ENCODE assay signal across 21 cellular contexts in genomic region chr5:91500758-91501157, GRCh38.
DNase-seq lines count a peak whose midpoint lies in the region; ATAC-seq, FAIRE-seq and TF ChIP-seq lines count a peak whose summit lies in the region.
"Had no signal": no experiment of that assay in that cellular context is flagged by ENCODE, and none has a peak within 500 bp of the region (broad histone marks: within the 10 kb centered on the region; RNA-seq: fewer than 3 reads in every experiment).

No MANE protein-coding gene starts in this region.

- TF ChIP-seq EP300 in HepG2 (IDR thresholded peaks at IDR 0.05; ENCODE audit: low read depth in 2 of 2, low read length in 2 of 2) = no peak
- no peak for TF ChIP-seq EP300 in HepG2 (CRISPR knock-in tag; IDR thresholded peaks at IDR 0.05; ENCODE audit: borderline replicate concordance)

- no peak for DNase-seq in HepG2 (ENCODE audit: low spot score)
- no peak for DNase-seq in SK-N-MC (ENCODE audit: low read depth, low spot score)
- no peak for DNase-seq in right lobe of liver
- DNase-seq: 8988T; ACHN; BE2C; CD4-positive, alpha-beta T cell; CD8-positive, alpha-beta memory T cell; DMS79; EL; GF-D8; GOT3; HCEC 1CT had no signal

- no peaks in the 10 kb centered on the region for H3K79me2 ChIP-seq in HepG2 (ENCODE audit: insufficient read depth, low read length)

- no peaks in the 10 kb centered on the region; the same call in 1 of the 2 replicates for H4K20me1 ChIP-seq in HepG2 (ENCODE audit: insufficient read depth, low read length)
- H4K20me1 ChIP-seq: BLaER1 treated with 17β-estradiol and CSF1 and Interleukin-3, amounts not matched to agents 10 nM and 100 nM had no signal

- H2AFZ ChIP-seq in HepG2 (ENCODE audit: low read length) = no peak overlapping the region

- CTCF ChIA-PET in HepG2 (lab: Yijun Ruan, JAX; ENCODE audit: low intra/inter-chr PET ratio, low total read pairs) = interaction anchor here (0.6 kb wide), 1 partner anchor 722 kb away, joined by 3 read pairs; no protein-coding TSS in a partner anchor

- intact Hi-C loops in HepG2 (cut with micrococcal nuclease; ENCODE audit: unreplicated experiment) = no loop called here
- intact Hi-C loops in right lobe of liver (cut with DNase I) = no loop called here

- POLR2A ChIA-PET in HepG2 (lab: Yijun Ruan, JAX) = no interaction called here

- H3K4me2 ChIP-seq in HepG2 (ENCODE audit: low read depth, low read length) = no peak overlapping the region
- H3K4me2 ChIP-seq: A549; BLaER1 treated with 17β-estradiol and CSF1 and Interleukin-3, amounts not matched to agents 10 nM and 100 nM had no signal

- in situ Hi-C loops in HepG2 (cut with HindIII; ENCODE audit: extremely low pct_ligation_motif_present, low pct_unique_long_range_greater_than_20kb) = no loop called here

- H3K4me3 ChIP-seq in liver (ENCODE audit: low read depth in 1 of 3, low read length in 3 of 3) (no peak overlapping the region), HepG2 (replicated peaks in 1 of 3; ENCODE audit: insufficient read depth in 1 of 3, low read depth in 2 of 3, low read length in 3 of 3) (no peak overlapping the region), SK-N-MC (peak overlapping the region; percentile 27), right lobe of liver (no peak overlapping the region)
- H3K4me3 ChIP-seq: A549; BLaER1 treated with 17β-estradiol and CSF1 and Interleukin-3, amounts not matched to agents 10 nM and 100 nM had no signal

- H3K27ac ChIP-seq in liver (ENCODE audit: low read depth in 1 of 2, low read length in 2 of 2) (no peak overlapping the region), HepG2 (ENCODE audit: extremely low read length, insufficient read depth, low read length) (no peak overlapping the region), SK-N-MC (peak overlapping the region; percentile 79), right lobe of liver (no peak overlapping the region)
- H3K27ac ChIP-seq: A549; BLaER1 treated with 17β-estradiol and CSF1 and Interleukin-3, amounts not matched to agents 10 nM and 100 nM had no signal

- FAIRE-seq in HepG2 (lab: Jason Lieb, UNC) = no peak
- FAIRE-seq: A549, GM12891, GM18507, H54 had no signal

- H3K27me3 ChIP-seq in liver (ENCODE audit: control insufficient read depth in 4 of 4, insufficient read depth in 4 of 4, low read length in 3 of 4) (no peaks in the 10 kb centered on the region), HepG2 (ENCODE audit: control insufficient read depth in 1 of 2, insufficient read depth in 2 of 2, low read length in 2 of 2) (no peaks in the 10 kb centered on the region), right lobe of liver (no peaks in the 10 kb centered on the region)
- H3K27me3 ChIP-seq: BE2C; BLaER1 treated with 17β-estradiol and CSF1 and Interleukin-3, amounts not matched to agents 10 nM and 100 nM had no signal

- 69% methylated on average over 3 of the region's 3 CpGs for WGBS in liver
- 3% methylated on average over 3 of the region's 3 CpGs for WGBS in HepG2 (ENCODE audit: low lambda C conversion rate)
- 47% methylated on average over 3 of the region's 3 CpGs for WGBS in right lobe of liver (ENCODE audit: insufficient coverage, low coverage, low lambda C conversion rate, missing lambda C conversion rate)

- TF ChIP-seq POLR2A in HepG2 (IDR thresholded peaks at IDR 0.05; ENCODE audit: insufficient read depth in 1 of 2, low read depth in 2 of 2, low read length in 2 of 2) (no peak), right lobe of liver (IDR thresholded peaks at IDR 0.05) (no peak)

- H3K9me3 ChIP-seq in liver (ENCODE audit: control insufficient read depth in 4 of 4, low read length in 3 of 4) = no peaks in the 10 kb centered on the region
- no peaks in the 10 kb centered on the region for H3K9me3 ChIP-seq in HepG2 (ENCODE audit: low read length)
- no peaks in the 10 kb centered on the region for H3K9me3 ChIP-seq in SK-N-MC (ENCODE audit: low read depth, low read length)
- no peaks in the 10 kb centered on the region for H3K9me3 ChIP-seq in right lobe of liver
- H3K9me3 ChIP-seq: A549; BE2C; BLaER1 treated with 17β-estradiol and CSF1 and Interleukin-3, amounts not matched to agents 10 nM and 100 nM had no signal

- TF ChIP-seq RAD21 in liver (IDR thresholded peaks at IDR 0.05) = no peak
- TF ChIP-seq RAD21 in HepG2 (CRISPR knock-in tag; IDR thresholded peaks at IDR 0.05) = no peak

- H3K36me3 ChIP-seq in liver (ENCODE audit: control insufficient read depth in 4 of 4, insufficient read depth in 3 of 4, low read depth in 1 of 4, low read length in 3 of 4) = no peaks in the 10 kb centered on the region
- H3K36me3 ChIP-seq in HepG2 (replicated peaks in 1 of 2; ENCODE audit: control insufficient read depth in 1 of 2, insufficient read depth in 2 of 2, low read length in 2 of 2) = no peaks in the 10 kb centered on the region
- no peaks in the 10 kb centered on the region for H3K36me3 ChIP-seq in SK-N-MC (ENCODE audit: insufficient read depth, low read length)
- H3K36me3 ChIP-seq in right lobe of liver = no peaks in the 10 kb centered on the region
- H3K36me3 ChIP-seq: BE2C; BLaER1 treated with 17β-estradiol and CSF1 and Interleukin-3, amounts not matched to agents 10 nM and 100 nM had no signal

- H3K4me1 ChIP-seq in liver (ENCODE audit: control insufficient read depth in 4 of 4, insufficient read depth in 4 of 4, low read length in 3 of 4) (no peaks in the 10 kb centered on the region), HepG2 (ENCODE audit: insufficient read depth, low read length) (no peaks in the 10 kb centered on the region), right lobe of liver (no peaks in the 10 kb centered on the region)
- H3K4me1 ChIP-seq: A549; BE2C; BLaER1 treated with 17β-estradiol and CSF1 and Interleukin-3, amounts not matched to agents 10 nM and 100 nM had no signal

- no TSS peak for BruUV-seq in HepG2 (replicated peaks; lab: Mats Ljungman, UMichigan)

- H3K9ac ChIP-seq in liver (ENCODE audit: low read depth in 1 of 2, low read length in 2 of 2) (no peak overlapping the region), HepG2 (ENCODE audit: insufficient read depth, low read depth, low read length) (no peak overlapping the region), SK-N-MC (ENCODE audit: insufficient read length) (peak overlapping the region; percentile 2)
- H3K9ac ChIP-seq: BLaER1 treated with 17β-estradiol and CSF1 and Interleukin-3, amounts not matched to agents 10 nM and 100 nM had no signal

- TF ChIP-seq CTCF in liver (IDR thresholded peaks at IDR 0.05; ENCODE audit: low read depth, low read length, missing input control) (no peak), HepG2 (CRISPR knock-in tag; IDR thresholded peaks at IDR 0.05) (no peak), right lobe of liver (IDR thresholded peaks at IDR 0.05) (no peak)

- ATAC-seq in HepG2 = no peak
- peak in 3 of 4 donors; percentile 41 to 65 (median 42) for ATAC-seq in right lobe of liver
- no peak for ATAC-seq in GM19463 (IDR thresholded peaks at IDR 0.05; ENCODE audit: unreplicated experiment)
- no peak for ATAC-seq in GM18519 (IDR thresholded peaks at IDR 0.05; ENCODE audit: low FRiP score, unreplicated experiment)

TF ChIP-seq in liver, 16 proteins besides CTCF, POLR2A, EP300 and RAD21:
- TF ChIP-seq NR2F2 (IDR thresholded peaks at IDR 0.05) (peak; percentile 62), HNF4A (conservative IDR thresholded peaks at IDR 0.05) (no peak)

TF ChIP-seq in HepG2, 621 proteins besides CTCF, POLR2A, EP300 and RAD21 (continues in another document):
- TF ChIP-seq, protein P1, sequence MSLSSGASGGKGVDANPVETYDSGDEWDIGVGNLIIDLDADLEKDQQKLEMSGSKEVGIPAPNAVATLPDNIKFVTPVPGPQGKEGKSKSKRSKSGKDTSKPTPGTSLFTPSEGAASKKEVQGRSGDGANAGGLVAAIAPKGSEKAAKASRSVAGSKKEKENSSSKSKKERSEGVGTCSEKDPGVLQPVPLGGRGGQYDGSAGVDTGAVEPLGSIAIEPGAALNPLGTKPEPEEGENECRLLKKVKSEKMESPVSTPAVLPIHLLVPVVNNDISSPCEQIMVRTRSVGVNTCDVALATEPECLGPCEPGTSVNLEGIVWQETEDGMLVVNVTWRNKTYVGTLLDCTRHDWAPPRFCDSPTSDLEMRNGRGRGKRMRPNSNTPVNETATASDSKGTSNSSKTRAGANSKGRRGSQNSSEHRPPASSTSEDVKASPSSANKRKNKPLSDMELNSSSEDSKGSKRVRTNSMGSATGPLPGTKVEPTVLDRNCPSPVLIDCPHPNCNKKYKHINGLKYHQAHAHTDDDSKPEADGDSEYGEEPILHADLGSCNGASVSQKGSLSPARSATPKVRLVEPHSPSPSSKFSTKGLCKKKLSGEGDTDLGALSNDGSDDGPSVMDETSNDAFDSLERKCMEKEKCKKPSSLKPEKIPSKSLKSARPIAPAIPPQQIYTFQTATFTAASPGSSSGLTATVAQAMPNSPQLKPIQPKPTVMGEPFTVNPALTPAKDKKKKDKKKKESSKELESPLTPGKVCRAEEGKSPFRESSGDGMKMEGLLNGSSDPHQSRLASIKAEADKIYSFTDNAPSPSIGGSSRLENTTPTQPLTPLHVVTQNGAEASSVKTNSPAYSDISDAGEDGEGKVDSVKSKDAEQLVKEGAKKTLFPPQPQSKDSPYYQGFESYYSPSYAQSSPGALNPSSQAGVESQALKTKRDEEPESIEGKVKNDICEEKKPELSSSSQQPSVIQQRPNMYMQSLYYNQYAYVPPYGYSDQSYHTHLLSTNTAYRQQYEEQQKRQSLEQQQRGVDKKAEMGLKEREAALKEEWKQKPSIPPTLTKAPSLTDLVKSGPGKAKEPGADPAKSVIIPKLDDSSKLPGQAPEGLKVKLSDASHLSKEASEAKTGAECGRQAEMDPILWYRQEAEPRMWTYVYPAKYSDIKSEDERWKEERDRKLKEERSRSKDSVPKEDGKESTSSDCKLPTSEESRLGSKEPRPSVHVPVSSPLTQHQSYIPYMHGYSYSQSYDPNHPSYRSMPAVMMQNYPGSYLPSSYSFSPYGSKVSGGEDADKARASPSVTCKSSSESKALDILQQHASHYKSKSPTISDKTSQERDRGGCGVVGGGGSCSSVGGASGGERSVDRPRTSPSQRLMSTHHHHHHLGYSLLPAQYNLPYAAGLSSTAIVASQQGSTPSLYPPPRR (CRISPR knock-in tag; IDR thresholded peaks at IDR 0.05; ENCODE audit: borderline replicate concordance) = no peak
- no peak for TF ChIP-seq CCDC6 (CRISPR knock-in tag; IDR thresholded peaks at IDR 0.05)
- TF ChIP-seq, protein P2, sequence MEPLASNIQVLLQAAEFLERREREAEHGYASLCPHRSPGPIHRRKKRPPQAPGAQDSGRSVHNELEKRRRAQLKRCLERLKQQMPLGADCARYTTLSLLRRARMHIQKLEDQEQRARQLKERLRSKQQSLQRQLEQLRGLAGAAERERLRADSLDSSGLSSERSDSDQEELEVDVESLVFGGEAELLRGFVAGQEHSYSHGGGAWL (CRISPR knock-in tag; IDR thresholded peaks at IDR 0.05) = no peak

Comparison
In these comparisons a context has a peak if more than half of its experiments do, and no peak if none do; other contexts are left out.
1. ATAC-seq: peak in right lobe of liver (3 of 4); none in HepG2 (single experiment), GM19463 (single experiment) and GM18519 (single experiment).